16 cellular contexts compared by ENCODE assay signal in the genomic region with DNA sequence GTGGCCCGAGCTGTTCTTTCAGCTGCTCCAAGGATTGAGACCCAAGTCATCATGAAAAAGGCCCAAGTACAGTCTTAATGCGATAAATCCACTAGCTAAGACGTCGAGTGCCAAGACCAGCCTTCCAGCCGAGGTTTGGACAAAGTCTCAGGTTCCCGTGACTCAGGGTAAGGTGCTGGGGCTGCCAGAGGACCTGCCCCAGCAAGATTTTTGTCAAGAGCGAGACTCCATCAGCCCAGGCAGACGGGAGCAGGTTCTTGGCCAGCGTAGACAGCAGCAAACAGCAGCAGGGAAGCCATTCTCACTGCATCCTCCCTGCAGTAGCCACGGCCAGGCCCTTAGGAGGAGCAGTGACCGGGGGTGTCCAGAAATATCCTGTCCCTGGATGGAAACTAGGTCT. TPM values are rescaled to one million over a fixed set of nuclear protein-coding genes. Genes with fewer than 3 reads are reported as not detected.
DNase-seq lines count a peak whose midpoint lies in the region; ATAC-seq, FAIRE-seq and TF ChIP-seq lines count a peak whose summit lies in the region.
"Had no signal": no experiment of that assay in that cellular context is flagged by ENCODE, and none has a peak within 500 bp of the region (broad histone marks: within the 10 kb centered on the region; RNA-seq: fewer than 3 reads in every experiment).

No MANE protein-coding gene starts in this region.

- H2AFZ ChIP-seq in OCI-LY1 (ENCODE audit: low read length) = no peak overlapping the region

- no peak for ATAC-seq in GM19023 (IDR thresholded peaks at IDR 0.05; ENCODE audit: unreplicated experiment)
- ATAC-seq in HG02623 (IDR thresholded peaks at IDR 0.05; ENCODE audit: unreplicated experiment) = no peak
- ATAC-seq in GM21576 (IDR thresholded peaks at IDR 0.05; ENCODE audit: unreplicated experiment) = no peak

- H3K27ac Mint-ChIP-seq in activated naive CD4-positive, alpha-beta T cell treated with anti-CD3 and anti-CD28 coated beads, Interleukin-2, amount 50 U/mL, for 24 hours = no peak overlapping the region
- H3K27ac Mint-ChIP-seq: progenitor cell of endocrine pancreas had no signal

- TF ChIP-seq CTCF in OCI-LY1 (IDR thresholded peaks at IDR 0.05; ENCODE audit: low read length) = no peak
- TF ChIP-seq CTCF in bronchial epithelial cell (IDR thresholded peaks at IDR 0.05; ENCODE audit: insufficient read depth, low read length, severe bottlenecking) = no peak

- no peak overlapping the region for H3K27ac ChIP-seq in OCI-LY1 (ENCODE audit: low read depth, low read length, poor library complexity, severe bottlenecking)
- peak overlapping the region; percentile 87 for H3K27ac ChIP-seq in skeletal muscle tissue (ENCODE audit: low read depth, low read length)
- H3K27ac ChIP-seq: thoracic aorta, WERI-Rb-1 had no signal

- H3K4me3 ChIP-seq in OCI-LY1 (ENCODE audit: low read depth, low read length, poor library complexity, severe bottlenecking) (peak overlapping the region; percentile 19), bronchial epithelial cell (ENCODE audit: low read depth, low read length) (no peak overlapping the region), skeletal muscle tissue (ENCODE audit: low read length in 3 of 3) (peak overlapping the region; percentile 69 to 84 (median 84))
- H3K4me3 ChIP-seq: thoracic aorta had no signal

- no peaks in the 10 kb centered on the region for H3K9me2 ChIP-seq in OCI-LY1 (ENCODE audit: low read depth, low read length)

- peaks cover 23% of the 10 kb centered on the region for H3K79me2 ChIP-seq in OCI-LY1 (ENCODE audit: insufficient read depth, low read length)

- H3K27me3 Mint-ChIP-seq in activated naive CD4-positive, alpha-beta T cell treated with anti-CD3 and anti-CD28 coated beads, Interleukin-2, amount 50 U/mL, for 24 hours = no peaks in the 10 kb centered on the region
- H3K27me3 Mint-ChIP-seq: progenitor cell of endocrine pancreas had no signal

- H3K4me1 Mint-ChIP-seq in activated naive CD4-positive, alpha-beta T cell treated with anti-CD3 and anti-CD28 coated beads, Interleukin-2, amount 50 U/mL, for 24 hours = peaks cover 33% of the 10 kb centered on the region

- peak overlapping the region; percentile 48; the same call in 1 of the 2 replicates for H3K4me2 ChIP-seq in OCI-LY1 (ENCODE audit: low read length)

- FAIRE-seq in bronchial epithelial cell (lab: Jason Lieb, UNC) = no peak
- FAIRE-seq: endothelial cell of umbilical vein had no signal

- H3K4me1 ChIP-seq in OCI-LY1 (ENCODE audit: insufficient read depth, low read length, severe bottlenecking) (peaks cover 40% of the 10 kb centered on the region), skeletal muscle tissue (ENCODE audit: control insufficient read depth in 3 of 3, insufficient read depth in 3 of 3, low read length in 3 of 3) (peaks cover 41 to 51% (median 42%) of the 10 kb centered on the region in 3 donors)

- H3F3A ChIP-seq in OCI-LY1 (ENCODE audit: insufficient read depth, low read length) = peaks cover 2% of the 10 kb centered on the region; the same call in 1 of the 2 replicates

- H3K27me3 ChIP-seq in OCI-LY1 (ENCODE audit: insufficient read depth, low read length) (no peaks in the 10 kb centered on the region), bronchial epithelial cell (ENCODE audit: control insufficient read depth, insufficient read depth, low read length) (no peaks in the 10 kb centered on the region), skeletal muscle tissue (ENCODE audit: control insufficient read depth in 3 of 3, insufficient read depth in 3 of 3, low read length in 3 of 3) (no peaks in the 10 kb centered on the region)

- no peaks in the 10 kb centered on the region for H3K9me3 ChIP-seq in OCI-LY1 (ENCODE audit: low read length)
- no peaks in the 10 kb centered on the region for H3K9me3 ChIP-seq in skeletal muscle tissue (ENCODE audit: control insufficient read depth in 3 of 3, low read length in 3 of 3)
- H3K9me3 ChIP-seq: thoracic aorta had no signal

- peak overlapping the region; percentile 60 for H3K4me3 Mint-ChIP-seq in activated naive CD4-positive, alpha-beta T cell treated with anti-CD3 and anti-CD28 coated beads, Interleukin-2, amount 50 U/mL, for 24 hours

- no peaks in the 10 kb centered on the region for H3K9me3 Mint-ChIP-seq in activated naive CD4-positive, alpha-beta T cell treated with anti-CD3 and anti-CD28 coated beads, Interleukin-2, amount 50 U/mL, for 24 hours

- peaks cover 5% of the 10 kb centered on the region for H3K36me3 Mint-ChIP-seq in activated naive CD4-positive, alpha-beta T cell treated with anti-CD3 and anti-CD28 coated beads, Interleukin-2, amount 50 U/mL, for 24 hours

- H3K9ac ChIP-seq in OCI-LY1 (ENCODE audit: low read length) = no peak overlapping the region
- H3K9ac ChIP-seq in skeletal muscle tissue (ENCODE audit: low read depth in 1 of 3, low read length in 3 of 3) = peak overlapping the region; percentile 71 to 92 (median 90)

- no peak for DNase-seq in activated naive CD4-positive, alpha-beta T cell treated with anti-CD3 and anti-CD28 coated beads, Interleukin-2, amount 50 U/mL, for 16 hours
- peak; percentile 86 for DNase-seq in bronchial epithelial cell (ENCODE audit: low read depth)
- DNase-seq: GDM1, NCI-H1694 treated with DMSO at 0.1 percent for 48 hours, NCI-H446 treated with DMSO at 0.1 percent for 48 hours, OCI-M1, WERI-Rb-1 had no signal

- H3K36me3 ChIP-seq in OCI-LY1 (ENCODE audit: insufficient read depth, low read length) = peaks cover 52% of the 10 kb centered on the region
- H3K36me3 ChIP-seq in bronchial epithelial cell (ENCODE audit: control insufficient read depth, insufficient read depth, low read length) = peaks cover 15% of the 10 kb centered on the region
- peaks cover 19 to 30% (median 23%) of the 10 kb centered on the region in 3 donors for H3K36me3 ChIP-seq in skeletal muscle tissue (ENCODE audit: control insufficient read depth in 3 of 3, insufficient read depth in 3 of 3, low read length in 3 of 3)

- no peaks in the 10 kb centered on the region for H4K20me1 ChIP-seq in OCI-LY1 (ENCODE audit: insufficient read depth, low read length)

RNA-seq across cellular contexts. Expression of a gene that starts 3.4 kb away (rescaled TPM):
- total RNA-seq in bronchial epithelial cell (20.0 and 23.3 TPM in 2 replicates), skeletal muscle tissue (28.7 TPM)

RNA-seq across cellular contexts. Expression of a gene that starts 36.5 kb away (rescaled TPM):
- 2.3 and 2.4 TPM in 2 replicates for total RNA-seq in bronchial epithelial cell
- total RNA-seq in skeletal muscle tissue = 1.6 TPM
